26 cellular contexts compared by ENCODE assay signal in the genomic region with DNA sequence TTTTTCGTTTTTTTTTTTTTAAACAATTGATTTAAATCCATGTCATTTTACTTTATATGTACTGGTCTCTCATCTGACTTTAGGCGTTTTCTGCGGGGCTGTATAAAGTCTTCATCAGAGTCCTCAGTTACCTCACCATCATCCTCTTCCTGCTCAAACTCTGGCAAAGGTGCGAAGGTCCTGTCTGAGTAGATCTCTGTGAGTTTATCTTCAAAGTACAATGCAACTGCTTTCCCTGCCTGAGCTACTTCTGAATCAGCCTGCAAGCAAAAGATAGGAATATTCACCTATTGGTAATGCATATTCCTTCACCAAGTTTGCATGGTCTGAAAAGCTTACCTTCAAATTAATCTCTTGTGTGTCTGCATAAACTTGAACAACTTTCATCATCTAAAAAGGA.
"Had no signal": no experiment of that assay in that cellular context is flagged by ENCODE, and none has a peak within 500 bp of the region (broad histone marks: within the 10 kb centered on the region; RNA-seq: fewer than 3 reads in every experiment).

No MANE protein-coding gene starts in this region.

- FAIRE-seq: endometrium, islet of Langerhans, keratinocyte had no signal

- H3K4me3 Mint-ChIP-seq: dendritic cell treated with granulocyte-macrophage colony-stimulating factor and Interleukin-4, amounts not matched to agents 40 ng/mL and 50 ng/mL, for 4 days; effector memory CD8-positive, alpha-beta T cell; endodermal cell had no signal

- H3K27ac ChIP-seq: colonic mucosa, epithelial cell of prostate, esophagus squamous epithelium, gastrocnemius medialis, heart right ventricle, left lung, lower lobe of right lung had no signal

- H3K27ac Mint-ChIP-seq: dendritic cell treated with granulocyte-macrophage colony-stimulating factor and Interleukin-4, amounts not matched to agents 40 ng/mL and 50 ng/mL, for 4 days; endodermal cell had no signal

- H3K4me3 ChIP-seq: colonic mucosa, esophagus squamous epithelium, gastrocnemius medialis, heart right ventricle, left lung, lower lobe of right lung had no signal

- H3K4me1 Mint-ChIP-seq: endodermal cell had no signal

- H3K9me3 Mint-ChIP-seq: dendritic cell treated with granulocyte-macrophage colony-stimulating factor and Interleukin-4, amounts not matched to agents 40 ng/mL and 50 ng/mL, for 4 days; effector memory CD8-positive, alpha-beta T cell; endodermal cell had no signal

- H3K36me3 ChIP-seq: colonic mucosa had no signal

- H3K27me3 ChIP-seq: colonic mucosa, esophagus squamous epithelium, gastrocnemius medialis, heart right ventricle, left lung had no signal

- H3K27me3 Mint-ChIP-seq: dendritic cell treated with granulocyte-macrophage colony-stimulating factor and Interleukin-4, amounts not matched to agents 40 ng/mL and 50 ng/mL, for 4 days; effector memory CD8-positive, alpha-beta T cell had no signal

- H3K9me3 ChIP-seq: colonic mucosa, esophagus squamous epithelium, gastrocnemius medialis, heart right ventricle, left lung, lower lobe of right lung had no signal

- DNase-seq: colonic mucosa; cortex of kidney; effector CD8-positive, alpha-beta T cell; effector memory CD8-positive, alpha-beta T cell; endodermal cell; erythroblast; esophagus squamous epithelium; foreskin fibroblast; foreskin melanocyte; gastrocnemius medialis; glutamatergic neuron; head of caudate nucleus; heart right ventricle; hippocampal formation; left cardiac atrium; left lung; left ventricle myocardium superior; lower lobe of right lung; mesenchymal stem cell; midbrain had no signal

- ATAC-seq: effector memory CD8-positive, alpha-beta T cell; esophagus mucosa; gastrocnemius medialis; heart right ventricle; left cardiac atrium; left lung; left ventricle myocardium superior; lower lobe of right lung had no signal

- H3K4me1 ChIP-seq: colonic mucosa, esophagus squamous epithelium, gastrocnemius medialis, heart right ventricle, left lung, lower lobe of right lung had no signal
